ENCODE assay signal across 10 cellular contexts in genomic region chr15:43516185-43516584, GRCh38. TPM values are rescaled to one million over a fixed set of nuclear protein-coding genes. Genes with fewer than 3 reads are reported as not detected.
DNase-seq lines count a peak whose midpoint lies in the region; ATAC-seq and TF ChIP-seq lines count a peak whose summit lies in the region.
"Had no signal": no experiment of that assay in that cellular context is flagged by ENCODE, and none has a peak within 500 bp of the region (broad histone marks: within the 10 kb centered on the region; RNA-seq: fewer than 3 reads in every experiment).

No MANE protein-coding gene starts in this region.

- H3K9me3 ChIP-seq in muscle layer of duodenum (ENCODE audit: control insufficient read depth in 1 of 2, low read length in 2 of 2) (no peaks in the 10 kb centered on the region), vagina (no peaks in the 10 kb centered on the region), lower lobe of right lung (no peaks in the 10 kb centered on the region)

- intact Hi-C loops in activated CD4-positive, alpha-beta T cell treated with anti-CD3 and anti-CD28 coated beads, Interleukin-2, amount 10 ng/mL, durations not matched to agents 24 days and 14 days (cut with micrococcal nuclease) = no loop called here
- intact Hi-C loops in vagina (cut with DNase I) (no loop called here), lower lobe of right lung (cut with DNase I) (no loop called here)

- H3K36me3 ChIP-seq in muscle layer of duodenum (ENCODE audit: control insufficient read depth in 1 of 2, insufficient read depth in 2 of 2, low read length in 2 of 2) = peaks cover 0 to 8% of the 10 kb centered on the region in 2 donors
- H3K36me3 ChIP-seq in vagina = peaks cover 0 to 5% of the 10 kb centered on the region in 2 donors
- no peaks in the 10 kb centered on the region for H3K36me3 ChIP-seq in lower lobe of right lung

- peaks cover 15% of the 10 kb centered on the region for H3K27me3 Mint-ChIP-seq in activated CD4-positive, alpha-beta T cell treated with anti-CD3 and anti-CD28 coated beads, Interleukin-2, amount 10 ng/mL, durations not matched to agents 24 days and 14 days

- H3K4me1 ChIP-seq in muscle layer of duodenum (ENCODE audit: control insufficient read depth in 1 of 2, insufficient read depth in 2 of 2, low read length in 2 of 2) (peaks cover 9 to 38% of the 10 kb centered on the region in 2 donors), vagina (peaks cover 32% of the 10 kb centered on the region), lower lobe of right lung (peaks cover 30% of the 10 kb centered on the region)

- no peak overlapping the region for H3K27ac Mint-ChIP-seq in activated CD4-positive, alpha-beta T cell treated with anti-CD3 and anti-CD28 coated beads, Interleukin-2, amount 10 ng/mL, durations not matched to agents 24 days and 14 days
- H3K27ac Mint-ChIP-seq: B cell had no signal

- no peaks in the 10 kb centered on the region for H3K9me3 Mint-ChIP-seq in activated CD4-positive, alpha-beta T cell treated with anti-CD3 and anti-CD28 coated beads, Interleukin-2, amount 10 ng/mL, durations not matched to agents 24 days and 14 days

- peak; percentile 54 for DNase-seq in activated CD4-positive, alpha-beta T cell treated with anti-CD3 and anti-CD28 coated beads, Interleukin-2, amount 10 ng/mL, durations not matched to agents 24 days and 14 days
- no peak for DNase-seq in activated CD4-positive, alpha-beta T cell treated with anti-CD3 and anti-CD28 coated beads for 4 hours
- DNase-seq in coronary artery (ENCODE audit: low spot score) = peak; percentile 80
- peak in 1 of 2 donors; percentile 86 for DNase-seq in vagina (ENCODE audit: extremely low spot score in 2 of 2)
- no peak for DNase-seq in cortex of kidney (lab: John Stamatoyannopoulos, UW)
- no peak for DNase-seq in lower lobe of right lung
- DNase-seq in NCI-H1417 (lab: John Stamatoyannopoulos, UW) = no peak
- DNase-seq: activated CD8-positive, alpha-beta memory T cell treated with anti-CD3 and anti-CD28 coated beads, Interleukin-2, amount 50 U/mL, for 4 hours had no signal

- H3K27me3 ChIP-seq in muscle layer of duodenum (ENCODE audit: low read depth, low read length) (no peaks in the 10 kb centered on the region), vagina (no peaks in the 10 kb centered on the region), lower lobe of right lung (ENCODE audit: low read depth) (peaks cover 5% of the 10 kb centered on the region)

- no peak for ATAC-seq in lower lobe of right lung

- H3K27ac ChIP-seq in coronary artery (peak overlapping the region; percentile 61 to 85), muscle layer of duodenum (ENCODE audit: low read length) (peak overlapping the region; percentile 76), vagina (peak overlapping the region; percentile 85), lower lobe of right lung (no peak overlapping the region)

- TF ChIP-seq CTCF in coronary artery (IDR thresholded peaks at IDR 0.05) (no peak), vagina (IDR thresholded peaks at IDR 0.05) (peak in 1 of 3 experiments; percentile 1), lower lobe of right lung (IDR thresholded peaks at IDR 0.05) (no peak)

- TF ChIP-seq POLR2A in vagina (IDR thresholded peaks at IDR 0.05) = no peak

- H3K36me3 Mint-ChIP-seq in activated CD4-positive, alpha-beta T cell treated with anti-CD3 and anti-CD28 coated beads, Interleukin-2, amount 10 ng/mL, durations not matched to agents 24 days and 14 days (ENCODE audit: low read depth) = peaks cover 8% of the 10 kb centered on the region

- peak overlapping the region; percentile 79 for H3K4me3 ChIP-seq in coronary artery
- peak overlapping the region; percentile 62 to 83 for H3K4me3 ChIP-seq in muscle layer of duodenum (ENCODE audit: low read depth in 1 of 2, low read length in 2 of 2)
- no peak overlapping the region for H3K4me3 ChIP-seq in vagina
- no peak overlapping the region for H3K4me3 ChIP-seq in lower lobe of right lung

- peaks cover 66% of the 10 kb centered on the region for H3K4me1 Mint-ChIP-seq in activated CD4-positive, alpha-beta T cell treated with anti-CD3 and anti-CD28 coated beads, Interleukin-2, amount 10 ng/mL, durations not matched to agents 24 days and 14 days

- no peak overlapping the region for H3K4me3 Mint-ChIP-seq in activated CD4-positive, alpha-beta T cell treated with anti-CD3 and anti-CD28 coated beads, Interleukin-2, amount 10 ng/mL, durations not matched to agents 24 days and 14 days
- H3K4me3 Mint-ChIP-seq: B cell had no signal

RNA-seq across cellular contexts. Expression of gene MAP1A, which starts 1.2 kb away (rescaled TPM):
- 2.0 and 2.1 TPM in 2 replicates for total RNA-seq in activated CD4-positive, alpha-beta T cell treated with anti-CD3 and anti-CD28 coated beads, Interleukin-2, amount 10 ng/mL, durations not matched to agents 24 days and 14 days
- total RNA-seq in vagina (16.9 TPM), lower lobe of right lung (7.1 TPM)

RNA-seq across cellular contexts. Expression of gene TP53BP1, which starts 23.2 kb away (rescaled TPM):
- total RNA-seq in activated CD4-positive, alpha-beta T cell treated with anti-CD3 and anti-CD28 coated beads, Interleukin-2, amount 10 ng/mL, durations not matched to agents 24 days and 14 days = 38.7 and 40.0 TPM in 2 replicates
- total RNA-seq in vagina (44.9 TPM), lower lobe of right lung (41.0 TPM)

Comparison
In these comparisons a context has a peak if more than half of its experiments do, and no peak if none do; other contexts are left out.
1. DNase-seq: peak in activated CD4-positive, alpha-beta T cell treated with anti-CD3 and anti-CD28 coated beads, Interleukin-2, amount 10 ng/mL, durations not matched to agents 24 days and 14 days (single experiment) and coronary artery (single experiment); none in activated CD4-positive, alpha-beta T cell treated with anti-CD3 and anti-CD28 coated beads for 4 hours (0 of 2), cortex of kidney (single experiment), lower lobe of right lung (single experiment) and NCI-H1417 (0 of 3).
2. H3K4me3 ChIP-seq: peak in coronary artery (single experiment) and muscle layer of duodenum (2 of 2); none in vagina (0 of 2) and lower lobe of right lung (single experiment).